Comparison of ENCODE assay signal across 20 cellular contexts in the genomic region with DNA sequence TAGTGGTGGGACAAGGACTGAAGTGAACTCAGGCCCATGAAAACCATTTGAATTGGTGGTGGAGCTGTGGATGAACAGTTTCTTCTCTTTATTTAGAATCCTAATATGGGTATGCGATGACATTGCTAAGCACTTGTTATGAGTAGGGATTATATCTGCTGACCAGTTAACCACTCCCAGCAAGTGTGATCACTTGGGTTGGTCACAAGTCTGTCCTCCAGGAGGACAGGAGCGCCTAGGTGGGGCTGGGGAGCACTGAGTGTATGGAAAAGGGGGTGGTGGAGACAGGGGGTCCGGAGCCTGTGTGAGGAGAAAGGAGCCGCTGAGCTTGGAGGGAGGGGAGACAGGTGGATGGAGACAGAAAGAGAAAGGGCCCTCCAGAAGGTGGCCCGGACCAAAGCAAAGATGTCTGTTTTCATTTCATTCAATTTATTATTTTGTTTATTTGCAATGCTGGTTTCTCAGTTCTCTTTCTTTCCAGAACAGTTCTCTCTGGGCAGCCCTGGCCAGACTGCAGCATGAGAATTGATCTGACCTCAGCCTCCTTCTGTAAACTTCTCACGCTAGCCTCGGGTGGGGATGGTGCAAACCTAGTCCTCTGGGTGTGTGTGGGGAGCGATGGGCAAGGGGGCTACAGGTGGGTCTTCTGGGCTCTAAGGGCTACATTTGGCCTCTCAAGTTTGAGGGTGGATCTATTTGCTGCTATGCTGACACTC.
"Had no signal": no experiment of that assay in that cellular context is flagged by ENCODE, and none has a peak within 500 bp of the region (broad histone marks: within the 10 kb centered on the region; RNA-seq: fewer than 3 reads in every experiment).

No MANE protein-coding gene starts in this region.

- H3K27ac ChIP-seq: epithelial cell of prostate, foreskin keratinocyte, psoas muscle had no signal

- H3K27me3 ChIP-seq: body of pancreas, foreskin keratinocyte had no signal

- H3K4me1 ChIP-seq: body of pancreas had no signal

- ATAC-seq: activated T-cell treated with anti-CD3 and anti-CD28 coated beads, Interleukin-2, amount 50 U/mL, for 4 hours; body of pancreas; foreskin keratinocyte; left colon; psoas muscle; sciatic nerve; stimulated activated effector memory CD8-positive, alpha-beta T cell treated with anti-CD3 and anti-CD28 coated beads, Interleukin-12 subunit alpha, Interleukin-12 subunit beta, amount 100 ng/mL, for 72 hours; WTC11 had no signal

- DNase-seq: activated CD4-positive, alpha-beta T cell treated with anti-CD3 and anti-CD28 coated beads, Interleukin-2, amount 10 ng/mL, durations not matched to agents 24 days and 14 days; activated CD8-positive, alpha-beta memory T cell treated with anti-CD3 and anti-CD28 coated beads, Interleukin-2, amount 50 U/mL, for 4 hours; activated naive CD4-positive, alpha-beta T cell treated with anti-CD3 and anti-CD28 coated beads for 36 hours; activated T-cell treated with anti-CD3 and anti-CD28 coated beads, Interleukin-2, amount 50 U/mL, for 4 hours; body of pancreas; caudate nucleus; endodermal cell; foreskin keratinocyte; glutamatergic neuron; hypothalamus; islet precursor cell; left colon; midbrain; psoas muscle; stimulated activated CD4-positive, alpha-beta T cell treated with anti-CD3 and anti-CD28 coated beads, Interleukin-4, amount 100 ng/mL, for 24 hours had no signal

- H3K4me3 ChIP-seq: body of pancreas, lung, psoas muscle had no signal

- H3K9me3 ChIP-seq: body of pancreas, psoas muscle had no signal
